In the genomic region with DNA sequence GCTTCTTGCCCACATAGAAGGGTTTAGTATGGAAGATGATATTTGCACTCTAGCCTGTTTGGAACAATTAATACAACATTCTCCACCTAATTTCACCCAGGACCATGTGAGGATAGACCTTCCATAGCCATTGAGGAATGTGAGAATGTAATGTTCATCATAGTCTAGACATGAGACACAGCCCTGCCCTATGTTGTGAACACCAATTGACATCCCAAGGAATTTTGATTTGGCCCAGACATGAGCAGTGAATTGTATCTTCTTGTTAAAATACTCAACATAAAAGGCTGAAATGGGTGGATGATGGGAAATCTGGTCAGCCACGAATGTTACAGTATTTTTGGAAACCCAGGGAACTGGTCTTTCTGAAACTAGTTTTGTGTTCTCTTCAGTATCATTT, we compare ENCODE assay signal across 39 cellular contexts.
"Had no signal": no experiment of that assay in that cellular context is flagged by ENCODE, and none has a peak within 500 bp of the region (broad histone marks: within the 10 kb centered on the region; RNA-seq: fewer than 3 reads in every experiment).

No MANE protein-coding gene starts in this region.

- H3K4me1 ChIP-seq: adrenal gland, ascending aorta, body of pancreas, breast epithelium had no signal

- H3K27ac Mint-ChIP-seq: activated naive CD4-positive, alpha-beta T cell treated with anti-CD3 and anti-CD28 coated beads for 36 hours; activated naive CD4-positive, alpha-beta T cell treated with anti-CD3 and anti-CD28 coated beads, Interleukin-2, amount 10 ng/mL, durations not matched to agents 7 days and 5 days; activated naive CD4-positive, alpha-beta T cell treated with anti-CD3 and anti-CD28 coated beads, Interleukin-2, amount 50 U/mL, for 24 hours; activated naive CD4-positive, alpha-beta T cell treated with anti-CD3 and anti-CD28 coated beads, Interleukin-2, amount 50 U/mL, for 72 hours; activated naive CD8-positive, alpha-beta T cell; activated naive CD8-positive, alpha-beta T cell treated with anti-CD3 and anti-CD28 coated beads for 36 hours; activated naive CD8-positive, alpha-beta T cell treated with anti-CD3 and anti-CD28 coated beads, Interleukin-2, amount 10 ng/mL, durations not matched to agents 7 days and 5 days; activated naive CD8-positive, alpha-beta T cell treated with anti-CD3 and anti-CD28 coated beads, Interleukin-2, amount 50 U/mL, for 24 hours; activated T-cell treated with anti-CD3 and anti-CD28 coated beads, Interleukin-2, amount 50 U/mL, for 24 hours; activated T-cell treated with anti-CD3 and anti-CD28 coated beads, Interleukin-2, amount 50 U/mL, for 72 hours; activated T-helper 1 cell treated with anti-CD3 and anti-CD28 coated beads, Interleukin-12 subunit alpha, Interleukin-12 subunit beta, Interleukin-2, Interleukin-4 antibody, amounts not matched to agents 30 ng/mL and 10 ng/mL and 1 ng/mL, durations not matched to agents 14 hours and 24 hours and 36 hours; activated T-helper 17 cell treated with anti-CD3 and anti-CD28 coated beads, Interleukin-2, amount 50 U/mL, for 72 hours; activated T-helper 2 cell treated with anti-CD3 and anti-CD28 coated beads, Interferon-gamma antibody, Interleukin-2, Interleukin-4, amounts not matched to agents 10 μg/mL and 5 μg/mL and 100 μg/mL, durations not matched to agents 14 hours and 24 hours and 36 hours; brain had no signal

- H3K4me3 Mint-ChIP-seq: activated naive CD4-positive, alpha-beta T cell treated with anti-CD3 and anti-CD28 coated beads for 36 hours; activated naive CD4-positive, alpha-beta T cell treated with anti-CD3 and anti-CD28 coated beads, Interleukin-2, amount 10 ng/mL, durations not matched to agents 7 days and 5 days; activated naive CD4-positive, alpha-beta T cell treated with anti-CD3 and anti-CD28 coated beads, Interleukin-2, amount 50 U/mL, for 24 hours; activated naive CD8-positive, alpha-beta T cell; activated naive CD8-positive, alpha-beta T cell treated with anti-CD3 and anti-CD28 coated beads for 36 hours; activated naive CD8-positive, alpha-beta T cell treated with anti-CD3 and anti-CD28 coated beads, Interleukin-2, amount 10 ng/mL, durations not matched to agents 7 days and 5 days; activated naive CD8-positive, alpha-beta T cell treated with anti-CD3 and anti-CD28 coated beads, Interleukin-2, amount 50 U/mL, for 24 hours; activated T-cell treated with anti-CD3 and anti-CD28 coated beads, Interleukin-2, amount 50 U/mL, for 24 hours; activated T-cell treated with anti-CD3 and anti-CD28 coated beads, Interleukin-2, amount 50 U/mL, for 4 hours; activated T-cell treated with anti-CD3 and anti-CD28 coated beads, Interleukin-2, amount 50 U/mL, for 72 hours; activated T-helper 1 cell treated with anti-CD3 and anti-CD28 coated beads, Interleukin-12 subunit alpha, Interleukin-12 subunit beta, Interleukin-2, Interleukin-4 antibody, amounts not matched to agents 30 ng/mL and 10 ng/mL and 1 ng/mL, durations not matched to agents 14 hours and 24 hours and 36 hours; activated T-helper 17 cell treated with anti-CD3 and anti-CD28 coated beads, Interleukin-2, amount 50 U/mL, for 72 hours; brain; central memory CD8-positive, alpha-beta T cell had no signal

- H3K4me3 ChIP-seq: adrenal gland, ascending aorta, body of pancreas, breast epithelium, cardiac muscle cell had no signal

- H3K4me1 Mint-ChIP-seq: activated naive CD4-positive, alpha-beta T cell treated with anti-CD3 and anti-CD28 coated beads, Interleukin-2, amount 10 ng/mL, durations not matched to agents 7 days and 5 days; activated naive CD4-positive, alpha-beta T cell treated with anti-CD3 and anti-CD28 coated beads, Interleukin-2, amount 50 U/mL, for 24 hours; activated naive CD8-positive, alpha-beta T cell treated with anti-CD3 and anti-CD28 coated beads for 36 hours; activated naive CD8-positive, alpha-beta T cell treated with anti-CD3 and anti-CD28 coated beads, Interleukin-2, amount 10 ng/mL, durations not matched to agents 7 days and 5 days; activated naive CD8-positive, alpha-beta T cell treated with anti-CD3 and anti-CD28 coated beads, Interleukin-2, amount 50 U/mL, for 24 hours; activated T-helper 17 cell treated with anti-CD3 and anti-CD28 coated beads, Interleukin-2, amount 50 U/mL, for 72 hours; brain; central memory CD8-positive, alpha-beta T cell had no signal

- H3K9me3 Mint-ChIP-seq: activated naive CD4-positive, alpha-beta T cell treated with anti-CD3 and anti-CD28 coated beads, Interleukin-2, amount 10 ng/mL, durations not matched to agents 7 days and 5 days; brain had no signal

- H3K27ac ChIP-seq: adrenal gland, ascending aorta, body of pancreas, brain microvascular endothelial cell, breast epithelium, cardiac muscle cell had no signal

- H3K27me3 Mint-ChIP-seq: activated naive CD4-positive, alpha-beta T cell treated with anti-CD3 and anti-CD28 coated beads, Interleukin-2, amount 10 ng/mL, durations not matched to agents 7 days and 5 days; activated naive CD4-positive, alpha-beta T cell treated with anti-CD3 and anti-CD28 coated beads, Interleukin-2, amount 50 U/mL, for 24 hours; activated naive CD8-positive, alpha-beta T cell; activated naive CD8-positive, alpha-beta T cell treated with anti-CD3 and anti-CD28 coated beads for 36 hours; activated naive CD8-positive, alpha-beta T cell treated with anti-CD3 and anti-CD28 coated beads, Interleukin-2, amount 10 ng/mL, durations not matched to agents 7 days and 5 days; activated naive CD8-positive, alpha-beta T cell treated with anti-CD3 and anti-CD28 coated beads, Interleukin-2, amount 50 U/mL, for 24 hours; activated T-cell treated with anti-CD3 and anti-CD28 coated beads, Interleukin-2, amount 50 U/mL, for 24 hours; activated T-helper 17 cell treated with anti-CD3 and anti-CD28 coated beads, Interleukin-2, amount 50 U/mL, for 72 hours; brain; central memory CD8-positive, alpha-beta T cell had no signal

- ATAC-seq: activated naive CD4-positive, alpha-beta T cell treated with anti-CD3 and anti-CD28 coated beads, Interleukin-2, amount 50 U/mL, for 72 hours; activated naive CD8-positive, alpha-beta T cell treated with anti-CD3 and anti-CD28 coated beads, Interleukin-2, amount 50 U/mL, for 24 hours; activated T-cell treated with anti-CD3 and anti-CD28 coated beads, Interleukin-2, amount 50 U/mL, for 4 hours; activated T-cell treated with anti-CD3 and anti-CD28 coated beads, Interleukin-2, amount 50 U/mL, for 72 hours; activated T-helper 17 cell treated with anti-CD3 and anti-CD28 coated beads, Interleukin-2, amount 50 U/mL, for 72 hours; body of pancreas had no signal

- H3K27me3 ChIP-seq: adrenal gland, ascending aorta, body of pancreas, brain microvascular endothelial cell, breast epithelium, cardiac muscle cell had no signal

- H3K36me3 Mint-ChIP-seq: activated naive CD4-positive, alpha-beta T cell treated with anti-CD3 and anti-CD28 coated beads, Interleukin-2, amount 10 ng/mL, durations not matched to agents 7 days and 5 days; activated naive CD4-positive, alpha-beta T cell treated with anti-CD3 and anti-CD28 coated beads, Interleukin-2, amount 50 U/mL, for 24 hours; activated naive CD4-positive, alpha-beta T cell treated with anti-CD3 and anti-CD28 coated beads, Interleukin-2, amount 50 U/mL, for 72 hours; activated naive CD8-positive, alpha-beta T cell; activated naive CD8-positive, alpha-beta T cell treated with anti-CD3 and anti-CD28 coated beads for 36 hours; activated naive CD8-positive, alpha-beta T cell treated with anti-CD3 and anti-CD28 coated beads, Interleukin-2, amount 10 ng/mL, durations not matched to agents 7 days and 5 days; brain had no signal

- DNase-seq: activated effector memory CD4-positive, alpha-beta T cell treated with anti-CD3 and anti-CD28 coated beads, Interleukin-2, amount 50 U/mL, for 16 hours; activated effector memory CD4-positive, alpha-beta T cell treated with Interleukin-2 at 50 U/mL for 16 hours; activated gamma-delta T cell; activated gamma-delta T cell treated with Interleukin-2 at 50 U/mL for 16 hours; activated naive CD4-positive, alpha-beta T cell; activated naive CD4-positive, alpha-beta T cell treated with anti-CD3 and anti-CD28 coated beads for 36 hours; activated naive CD4-positive, alpha-beta T cell treated with anti-CD3 and anti-CD28 coated beads, Interleukin-2, amount 10 ng/mL, durations not matched to agents 7 days and 5 days; activated naive CD4-positive, alpha-beta T cell treated with anti-CD3 and anti-CD28 coated beads, Interleukin-2, amount 50 U/mL, for 16 hours; activated naive CD4-positive, alpha-beta T cell treated with Interleukin-2 at 50 U/mL for 16 hours; activated naive CD8-positive, alpha-beta T cell treated with anti-CD3 and anti-CD28 coated beads for 36 hours; activated naive CD8-positive, alpha-beta T cell treated with anti-CD3 and anti-CD28 coated beads, Interleukin-2, amount 10 ng/mL, durations not matched to agents 7 days and 5 days; activated naive CD8-positive, alpha-beta T cell treated with anti-CD3 and anti-CD28 coated beads, Interleukin-2, amount 50 U/mL, for 24 hours; activated T-cell treated with anti-CD3 and anti-CD28 coated beads for 4 hours; activated T-cell treated with anti-CD3 and anti-CD28 coated beads, Interleukin-2, amount 50 U/mL, for 1 hour; activated T-cell treated with anti-CD3 and anti-CD28 coated beads, Interleukin-2, amount 50 U/mL, for 24 hours; activated T-cell treated with anti-CD3 and anti-CD28 coated beads, Interleukin-2, amount 50 U/mL, for 4 hours; activated T-cell treated with anti-CD3 and anti-CD28 coated beads, Interleukin-2, amount 50 U/mL, for 48 hours; activated T-cell treated with anti-CD3 and anti-CD28 coated beads, Interleukin-2, amount 50 U/mL, for 72 hours; adrenal gland; amniotic stem cell; amygdala; anterior cingulate cortex; aorta; body of pancreas; brain microvascular endothelial cell; caudate nucleus; central memory CD4-positive, alpha-beta T cell; cerebellar nuclear complex had no signal

- H3K9me3 ChIP-seq: adrenal gland, ascending aorta, body of pancreas, breast epithelium had no signal

- H3K36me3 ChIP-seq: adrenal gland, ascending aorta, brain microvascular endothelial cell, breast epithelium, cardiac muscle cell had no signal
